In the genomic region with DNA sequence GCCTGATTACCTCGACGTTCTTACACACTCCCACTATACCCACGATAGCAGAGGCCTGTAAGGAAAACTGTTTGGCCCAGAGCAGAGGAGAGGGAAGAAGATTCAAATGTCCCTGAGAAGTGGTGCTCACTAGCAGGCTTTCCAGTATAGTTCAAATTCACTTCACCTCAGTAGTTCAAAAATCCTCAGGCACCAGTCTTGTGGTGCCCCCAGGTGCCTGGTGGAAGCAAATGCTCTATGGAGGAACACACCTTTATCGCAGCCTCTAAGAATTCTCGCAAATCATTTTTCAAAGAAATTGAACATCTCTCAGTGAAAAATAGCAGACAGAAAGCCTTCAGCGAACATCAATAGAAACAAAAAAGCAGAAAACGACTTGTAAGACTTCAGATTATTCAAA, we compare ENCODE assay signal across 10 cellular contexts. TPM values are rescaled to one million over a fixed set of nuclear protein-coding genes. Genes with fewer than 3 reads are reported as not detected.
DNase-seq lines count a peak whose midpoint lies in the region; ATAC-seq and TF ChIP-seq lines count a peak whose summit lies in the region.
"Had no signal": no experiment of that assay in that cellular context is flagged by ENCODE, and none has a peak within 500 bp of the region (broad histone marks: within the 10 kb centered on the region; RNA-seq: fewer than 3 reads in every experiment).

No MANE protein-coding gene starts in this region.

- TF ChIP-seq CTCF in cardiac muscle cell (IDR thresholded peaks at IDR 0.05; ENCODE audit: low read depth, low read length) (peak; percentile 38), glutamatergic neuron (IDR thresholded peaks at IDR 0.05; ENCODE audit: partially characterized antibody, unreplicated experiment) (no peak)

- ATAC-seq in GM18873 (IDR thresholded peaks at IDR 0.05; ENCODE audit: low FRiP score, unreplicated experiment) (no peak), GM19397 (IDR thresholded peaks at IDR 0.05; ENCODE audit: unreplicated experiment) (no peak), GM21390 (IDR thresholded peaks at IDR 0.05; ENCODE audit: unreplicated experiment) (no peak)

- no peaks in the 10 kb centered on the region for H3K36me3 ChIP-seq in cardiac muscle cell

- no peaks in the 10 kb centered on the region for H3K9me3 ChIP-seq in cardiac muscle cell (ENCODE audit: low read depth)
- H3K9me3 ChIP-seq: psoas muscle had no signal

- intact Hi-C loops in cardiac septum (cut with DNase I), result no loop called here

- H3K4me3 ChIP-seq in cardiac muscle cell, result no peak overlapping the region
- H3K4me3 ChIP-seq: psoas muscle had no signal

- H3K9me3 Mint-ChIP-seq in glutamatergic neuron (ENCODE audit: unreplicated experiment), result peaks cover 5% of the 10 kb centered on the region

- no peaks in the 10 kb centered on the region for H3K27me3 ChIP-seq in cardiac muscle cell

- H3K4me3 Mint-ChIP-seq in glutamatergic neuron (ENCODE audit: unreplicated experiment), result no peak overlapping the region

- peaks cover 3% of the 10 kb centered on the region for H3K4me1 Mint-ChIP-seq in glutamatergic neuron (ENCODE audit: low read depth, unreplicated experiment)

- no peak overlapping the region for H3K27ac Mint-ChIP-seq in glutamatergic neuron (ENCODE audit: unreplicated experiment)

- no peak overlapping the region for H3K27ac ChIP-seq in cardiac muscle cell
- H3K27ac ChIP-seq: psoas muscle had no signal

- no peaks in the 10 kb centered on the region for H3K36me3 Mint-ChIP-seq in glutamatergic neuron (ENCODE audit: unreplicated experiment)

- DNase-seq in cardiac muscle cell (ENCODE audit: low read depth in 1 of 2, low spot score in 1 of 2), result peak; percentile 28 to 29
- no peak for DNase-seq in cardiac septum (ENCODE audit: low spot score)
- peak; percentile 18 for DNase-seq in NCI-H748 treated with DMSO at 0.1 percent for 48 hours (lab: John Stamatoyannopoulos, UW)
- DNase-seq in fibroblast of peridontal ligament (ENCODE audit: extremely low read depth), result peak; percentile 21
- DNase-seq in glutamatergic neuron, result no peak
- DNase-seq: NCI-H2081 treated with DMSO at 0.1 percent for 48 hours, psoas muscle had no signal

- H3K4me1 ChIP-seq in cardiac muscle cell (ENCODE audit: low read depth), result no peaks in the 10 kb centered on the region
- H3K4me1 ChIP-seq: psoas muscle had no signal

- H3K27me3 Mint-ChIP-seq in glutamatergic neuron (ENCODE audit: unreplicated experiment), result peaks cover 1% of the 10 kb centered on the region

RNA-seq across cellular contexts. Expression of gene MTMR1, which starts 12.2 kb away (rescaled TPM):
- total RNA-seq in cardiac muscle cell, result 22.3 and 46.2 TPM in 2 replicates
- polyA plus RNA-seq in cardiac muscle cell, result 20.2 and 31.7 TPM in 2 replicates
- total RNA-seq in cardiac septum, result 21.7 TPM
- total RNA-seq in glutamatergic neuron (ENCODE audit: unreplicated experiment), result 29.6 TPM

Comparison
In these comparisons a context has a peak if more than half of its experiments do, and no peak if none do; other contexts are left out.
1. DNase-seq: peak in cardiac muscle cell (2 of 2), NCI-H748 treated with DMSO at 0.1 percent for 48 hours (single experiment) and fibroblast of peridontal ligament (single experiment); none in cardiac septum (single experiment) and glutamatergic neuron (single experiment).